ENCODE assay signal across 8 cellular contexts in genomic region chr17:57739402-57740224, GRCh38.
A peak's percentile ranks its signal among the peaks of the same experiment; 100 is the strongest.
DNase-seq lines count a peak whose midpoint lies in the region; ATAC-seq and TF ChIP-seq lines count a peak whose summit lies in the region.

No MANE protein-coding gene starts in this region.

- H3K4me1 ChIP-seq in KMS-11 (ENCODE audit: low read depth, poor library complexity, severe bottlenecking): peaks cover 12% of the 10 kb centered on the region

- H3K36me3 ChIP-seq in KMS-11 (ENCODE audit: insufficient read depth): no peaks in the 10 kb centered on the region

- no peak overlapping the region for H3K4me2 ChIP-seq in KMS-11

- peak overlapping the region; percentile 5; the same call in 1 of the 2 replicates for H2AFZ ChIP-seq in KMS-11 (ENCODE audit: low read depth)

- H4K20me1 ChIP-seq in KMS-11 (ENCODE audit: insufficient read depth): no peaks in the 10 kb centered on the region

- H3K27ac ChIP-seq in KMS-11: no peak overlapping the region

- H3K9ac ChIP-seq in KMS-11: no peak overlapping the region

- no peak for ATAC-seq in GM21737 (IDR thresholded peaks at IDR 0.05; ENCODE audit: unreplicated experiment)
- ATAC-seq in HG03378 (IDR thresholded peaks at IDR 0.05; ENCODE audit: unreplicated experiment): no peak

- TF ChIP-seq CTCF in KMS-11 (conservative IDR thresholded peaks at IDR 0.05; ENCODE audit: low read depth, low read length): peak; percentile 90

- H3K79me2 ChIP-seq in KMS-11 (ENCODE audit: insufficient read depth, low read depth): no peaks in the 10 kb centered on the region

- DNase-seq in NK-92 treated with Interleukin-12 subunit alpha and Interleukin-12 subunit beta, amount 100 ng/mL, for 24 hours (lab: John Stamatoyannopoulos, UW): peak; percentile 7
- DNase-seq in NK-92 (lab: John Stamatoyannopoulos, UW; ENCODE audit: unreplicated experiment) (no peak), SW480 (ENCODE audit: low spot score) (peak; percentile 64), iPS-NIHi11 (ENCODE audit: low spot score) (peak; percentile 56), amygdala (lab: John Stamatoyannopoulos, UW) (no peak)

- H3K4me3 ChIP-seq in KMS-11 (IDR thresholded peaks at IDR 0.05; ENCODE audit: insufficient read depth, low read depth, low read length): no peak overlapping the region

- H3K27me3 ChIP-seq in KMS-11 (ENCODE audit: insufficient read depth, low read depth): no peaks in the 10 kb centered on the region

Comparison
In these comparisons a context has a peak if more than half of its experiments do, and no peak if none do; other contexts are left out.
1. DNase-seq: peak in NK-92 treated with Interleukin-12 subunit alpha and Interleukin-12 subunit beta, amount 100 ng/mL, for 24 hours (single experiment), SW480 (single experiment) and iPS-NIHi11 (single experiment); none in NK-92 (single experiment) and amygdala (0 of 56).